Comparison of ENCODE assay signal across 11 cellular contexts in the genomic region with DNA sequence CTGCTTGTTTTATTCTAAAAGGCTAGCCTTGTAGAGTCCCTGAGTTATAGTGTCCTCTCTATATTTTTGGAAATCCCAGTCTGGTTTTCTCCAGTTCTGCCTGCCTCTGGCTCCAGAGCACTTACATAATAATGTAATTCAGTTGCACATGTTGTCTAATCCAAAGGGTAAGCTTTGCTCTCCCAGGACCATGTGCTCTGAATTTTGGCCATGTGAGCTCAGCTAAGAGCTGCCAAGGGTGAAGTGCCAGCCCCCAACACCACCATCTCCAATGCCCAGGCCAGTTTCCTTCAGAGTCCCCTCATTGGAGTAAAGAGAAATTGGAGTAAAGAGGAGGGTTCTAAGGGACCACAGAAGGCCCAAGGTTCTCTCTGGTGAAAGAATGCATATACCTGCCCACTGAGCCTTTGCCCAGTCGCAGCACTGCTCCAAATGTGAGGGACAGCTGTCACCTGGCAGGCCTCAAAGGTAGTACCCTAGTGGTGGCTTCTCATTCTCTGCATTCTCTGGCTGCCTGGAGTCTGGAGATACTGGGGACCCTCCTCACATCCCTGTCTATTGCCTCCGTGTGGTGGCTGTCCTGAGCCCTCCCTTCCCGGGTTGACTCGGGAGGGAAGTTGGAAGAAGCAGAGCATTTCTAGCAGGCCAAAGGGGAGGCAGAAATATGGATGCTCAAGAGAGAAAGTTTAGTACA. TPM values are rescaled to one million over a fixed set of nuclear protein-coding genes. Genes with fewer than 3 reads are reported as not detected.
DNase-seq lines count a peak whose midpoint lies in the region; ATAC-seq and TF ChIP-seq lines count a peak whose summit lies in the region.
"Had no signal": no experiment of that assay in that cellular context is flagged by ENCODE, and none has a peak within 500 bp of the region (broad histone marks: within the 10 kb centered on the region; RNA-seq: fewer than 3 reads in every experiment).

No MANE protein-coding gene starts in this region.

- H3K4me1 ChIP-seq in iPS-20b (ENCODE audit: insufficient read depth, low read length) (peaks cover 43% of the 10 kb centered on the region), aorta (ENCODE audit: control insufficient read depth in 1 of 2, insufficient read depth in 2 of 2, low read length in 2 of 2) (peaks cover 4 to 12% of the 10 kb centered on the region in 2 donors)

- peak overlapping the region; percentile 63 for H3K27ac Mint-ChIP-seq in stimulated activated naive B cell treated with anti-CD40 and anti-IgM and Interleukin-4, amounts not matched to agents 10 μg/mL and 1 μg/mL and 100 μg/mL, for 72 hours
- H3K27ac Mint-ChIP-seq in activated T-helper 1 cell treated with anti-CD3 and anti-CD28 coated beads, Interleukin-12 subunit alpha, Interleukin-12 subunit beta, Interleukin-2, Interleukin-4 antibody, amounts not matched to agents 30 ng/mL and 10 ng/mL and 1 ng/mL, durations not matched to agents 14 hours and 24 hours and 36 hours = no peak overlapping the region
- H3K27ac Mint-ChIP-seq in activated naive CD4-positive, alpha-beta T cell treated with anti-CD3 and anti-CD28 coated beads, Interleukin-2, amount 50 U/mL, for 72 hours = peak overlapping the region in 1 of 2 donors; percentile 19

- peaks cover 40 to 67% of the 10 kb centered on the region in 2 donors for H3K4me1 Mint-ChIP-seq in stimulated activated naive B cell treated with anti-CD40 and anti-IgM and Interleukin-4, amounts not matched to agents 10 μg/mL and 1 μg/mL and 100 μg/mL, for 72 hours
- H3K4me1 Mint-ChIP-seq in activated T-helper 1 cell treated with anti-CD3 and anti-CD28 coated beads, Interleukin-12 subunit alpha, Interleukin-12 subunit beta, Interleukin-2, Interleukin-4 antibody, amounts not matched to agents 30 ng/mL and 10 ng/mL and 1 ng/mL, durations not matched to agents 14 hours and 24 hours and 36 hours (ENCODE audit: low read depth) = peaks cover 22% of the 10 kb centered on the region

- H3K9me3 ChIP-seq in SU-DHL-6 (ENCODE audit: insufficient read depth, low read length) (no peaks in the 10 kb centered on the region), iPS-20b (ENCODE audit: insufficient read depth, low read depth, low read length) (no peaks in the 10 kb centered on the region), aorta (ENCODE audit: control insufficient read depth, low read length) (no peaks in the 10 kb centered on the region)

- no peak for TF ChIP-seq CTCF in SU-DHL-6 (IDR thresholded peaks at IDR 0.05; ENCODE audit: insufficient read depth, low read length, poor library complexity, severe bottlenecking)

- ATAC-seq in GM21526 (IDR thresholded peaks at IDR 0.05; ENCODE audit: low FRiP score, unreplicated experiment) (peak; percentile 7), aorta (ENCODE audit: low FRiP score) (no peak)
- peak in 1 of 2 donors; percentile 32 for ATAC-seq in stimulated activated naive B cell treated with anti-CD40 and anti-IgM and Interleukin-4, amounts not matched to agents 10 μg/mL and 1 μg/mL and 100 μg/mL, for 72 hours (replicated peaks)
- ATAC-seq in activated naive CD4-positive, alpha-beta T cell treated with anti-CD3 and anti-CD28 coated beads, Interleukin-2, amount 50 U/mL, for 72 hours = no peak
- ATAC-seq: esophagus mucosa had no signal

- peak overlapping the region; percentile 27 for H3K4me2 ChIP-seq in SU-DHL-6 (ENCODE audit: low read depth, low read length, poor library complexity, severe bottlenecking)

- no peaks in the 10 kb centered on the region for H3K27me3 Mint-ChIP-seq in stimulated activated naive B cell treated with anti-CD40 and anti-IgM and Interleukin-4, amounts not matched to agents 10 μg/mL and 1 μg/mL and 100 μg/mL, for 72 hours
- H3K27me3 Mint-ChIP-seq in activated T-helper 1 cell treated with anti-CD3 and anti-CD28 coated beads, Interleukin-12 subunit alpha, Interleukin-12 subunit beta, Interleukin-2, Interleukin-4 antibody, amounts not matched to agents 30 ng/mL and 10 ng/mL and 1 ng/mL, durations not matched to agents 14 hours and 24 hours and 36 hours (ENCODE audit: insufficient read depth) = no peaks in the 10 kb centered on the region

- H3K27me3 ChIP-seq in SU-DHL-6 (ENCODE audit: low read length) = no peaks in the 10 kb centered on the region
- peaks cover 13% of the 10 kb centered on the region for H3K27me3 ChIP-seq in iPS-20b (ENCODE audit: insufficient read depth, low read length)
- no peaks in the 10 kb centered on the region for H3K27me3 ChIP-seq in aorta (ENCODE audit: control insufficient read depth in 1 of 2, insufficient read depth in 2 of 2, low read length in 1 of 2)

- no peaks in the 10 kb centered on the region for H3K9me2 ChIP-seq in SU-DHL-6 (replicated peaks; ENCODE audit: insufficient read depth, low read length)

- H4K20me1 ChIP-seq in SU-DHL-6 (ENCODE audit: low read depth, low read length) = peaks cover 7% of the 10 kb centered on the region; the same call in 1 of the 2 replicates

- H2AFZ ChIP-seq in SU-DHL-6 (ENCODE audit: low read depth, low read length, severe bottlenecking) = no peak overlapping the region

- H3K27ac ChIP-seq in SU-DHL-6 (ENCODE audit: low read depth, low read length) = no peak overlapping the region
- H3K27ac ChIP-seq in iPS-20b (ENCODE audit: low read length) = no peak overlapping the region
- no peak overlapping the region for H3K27ac ChIP-seq in aorta (ENCODE audit: low read depth in 1 of 2, low read length in 2 of 2)

- peaks cover 22% of the 10 kb centered on the region for H3K79me2 ChIP-seq in SU-DHL-6 (ENCODE audit: insufficient read depth, low read length)

- no peaks in the 10 kb centered on the region for H3K9me3 Mint-ChIP-seq in stimulated activated naive B cell treated with anti-CD40 and anti-IgM and Interleukin-4, amounts not matched to agents 10 μg/mL and 1 μg/mL and 100 μg/mL, for 72 hours
- H3K9me3 Mint-ChIP-seq in activated T-helper 1 cell treated with anti-CD3 and anti-CD28 coated beads, Interleukin-12 subunit alpha, Interleukin-12 subunit beta, Interleukin-2, Interleukin-4 antibody, amounts not matched to agents 30 ng/mL and 10 ng/mL and 1 ng/mL, durations not matched to agents 14 hours and 24 hours and 36 hours = no peaks in the 10 kb centered on the region
- no peaks in the 10 kb centered on the region for H3K9me3 Mint-ChIP-seq in activated naive CD4-positive, alpha-beta T cell treated with anti-CD3 and anti-CD28 coated beads, Interleukin-2, amount 50 U/mL, for 72 hours

- intact Hi-C loops in aorta (cut with DNase I) = no loop called here
- intact Hi-C loops in activated T-helper 1 cell treated with anti-CD3 and anti-CD28 coated beads, Interleukin-12 subunit alpha, Interleukin-12 subunit beta, Interleukin-2, Interleukin-4 antibody, amounts not matched to agents 30 ng/mL and 10 ng/mL and 1 ng/mL, durations not matched to agents 14 hours and 24 hours and 36 hours (cut with micrococcal nuclease) = no loop called here

- H3K4me3 ChIP-seq in SU-DHL-6 (ENCODE audit: insufficient read depth, low read length, poor library complexity, severe bottlenecking) (no peak overlapping the region), iPS-20b (ENCODE audit: low read length) (peak overlapping the region; percentile 31; the same call in 1 of the 2 replicates), aorta (ENCODE audit: low read length in 2 of 2) (no peak overlapping the region)

- DNase-seq in stimulated activated naive B cell treated with anti-CD40 and anti-IgM and Interleukin-4, amounts not matched to agents 10 μg/mL and 1 μg/mL and 100 μg/mL, for 72 hours = no peak
- no peak for DNase-seq in NCI-H526 treated with DMSO at 0.1 percent for 48 hours (lab: John Stamatoyannopoulos, UW)
- no peak for DNase-seq in aorta
- DNase-seq in activated T-helper 1 cell treated with anti-CD3 and anti-CD28 coated beads, Interleukin-12 subunit alpha, Interleukin-12 subunit beta, Interleukin-2, Interleukin-4 antibody, amounts not matched to agents 30 ng/mL and 10 ng/mL and 1 ng/mL, durations not matched to agents 14 hours and 24 hours and 36 hours (ENCODE audit: low spot score) = no peak
- no peak for DNase-seq in activated naive CD4-positive, alpha-beta T cell treated with anti-CD3 and anti-CD28 coated beads, Interleukin-2, amount 50 U/mL, for 72 hours (ENCODE audit: low spot score in 2 of 2)
- DNase-seq: activated CD4-positive, alpha-beta T cell treated with anti-CD3 and anti-CD28 coated beads for 48 hours; DMS153 had no signal

- H3F3A ChIP-seq in SU-DHL-6 (ENCODE audit: insufficient read depth) = no peaks in the 10 kb centered on the region

- no peaks in the 10 kb centered on the region for H3K36me3 ChIP-seq in SU-DHL-6 (ENCODE audit: low read length)
- peaks cover 5% of the 10 kb centered on the region for H3K36me3 ChIP-seq in iPS-20b (ENCODE audit: insufficient read depth, low read depth, low read length)
- H3K36me3 ChIP-seq in aorta (ENCODE audit: control insufficient read depth in 1 of 2, insufficient read depth in 2 of 2, low read length in 1 of 2) = peaks cover 0 to 3% of the 10 kb centered on the region in 2 donors

- H3K36me3 Mint-ChIP-seq in stimulated activated naive B cell treated with anti-CD40 and anti-IgM and Interleukin-4, amounts not matched to agents 10 μg/mL and 1 μg/mL and 100 μg/mL, for 72 hours = peaks cover 16 to 21% of the 10 kb centered on the region in 2 donors
- peaks cover 6% of the 10 kb centered on the region for H3K36me3 Mint-ChIP-seq in activated T-helper 1 cell treated with anti-CD3 and anti-CD28 coated beads, Interleukin-12 subunit alpha, Interleukin-12 subunit beta, Interleukin-2, Interleukin-4 antibody, amounts not matched to agents 30 ng/mL and 10 ng/mL and 1 ng/mL, durations not matched to agents 14 hours and 24 hours and 36 hours (ENCODE audit: low read depth)
- no peaks in the 10 kb centered on the region for H3K36me3 Mint-ChIP-seq in activated naive CD4-positive, alpha-beta T cell treated with anti-CD3 and anti-CD28 coated beads, Interleukin-2, amount 50 U/mL, for 72 hours

- no peak overlapping the region for H3K9ac ChIP-seq in SU-DHL-6 (ENCODE audit: low read length)
- no peak overlapping the region for H3K9ac ChIP-seq in iPS-20b (ENCODE audit: low read depth, low read length)

- H3K4me3 Mint-ChIP-seq in stimulated activated naive B cell treated with anti-CD40 and anti-IgM and Interleukin-4, amounts not matched to agents 10 μg/mL and 1 μg/mL and 100 μg/mL, for 72 hours = peak overlapping the region; percentile 23 to 62
- H3K4me3 Mint-ChIP-seq in activated T-helper 1 cell treated with anti-CD3 and anti-CD28 coated beads, Interleukin-12 subunit alpha, Interleukin-12 subunit beta, Interleukin-2, Interleukin-4 antibody, amounts not matched to agents 30 ng/mL and 10 ng/mL and 1 ng/mL, durations not matched to agents 14 hours and 24 hours and 36 hours = no peak overlapping the region

- 23 to 33% methylated on average over 4 of the region's 4 CpGs for WGBS in aorta, 2 donors

RNA-seq across cellular contexts. Expression of a gene that starts 4.9 kb away (rescaled TPM):
- 10 to 100 TPM; 32.6 to 54.1 TPM for total RNA-seq in aorta
- polyA plus RNA-seq in aorta = 10 to 100 TPM in 1 of 2 donors, 1 to 10 TPM in 1; 6.4 to 23.7 TPM
- 19.4 and 23.7 TPM in 2 replicates for total RNA-seq in activated T-helper 1 cell treated with anti-CD3 and anti-CD28 coated beads, Interleukin-12 subunit alpha, Interleukin-12 subunit beta, Interleukin-2, Interleukin-4 antibody, amounts not matched to agents 30 ng/mL and 10 ng/mL and 1 ng/mL, durations not matched to agents 14 hours and 24 hours and 36 hours
- 10 to 100 TPM; 14.0 to 31.4 TPM for total RNA-seq in activated naive CD4-positive, alpha-beta T cell treated with anti-CD3 and anti-CD28 coated beads, Interleukin-2, amount 50 U/mL, for 72 hours

RNA-seq across cellular contexts. Expression of a gene that starts 33.3 kb away (rescaled TPM):
- 1 to 10 TPM; 6.5 to 7.8 TPM for total RNA-seq in aorta
- 1 to 10 TPM; 1.6 to 5.5 TPM for polyA plus RNA-seq in aorta
- total RNA-seq in activated T-helper 1 cell treated with anti-CD3 and anti-CD28 coated beads, Interleukin-12 subunit alpha, Interleukin-12 subunit beta, Interleukin-2, Interleukin-4 antibody, amounts not matched to agents 30 ng/mL and 10 ng/mL and 1 ng/mL, durations not matched to agents 14 hours and 24 hours and 36 hours = 0.51 and 0.91 TPM in 2 replicates
- under 1 TPM; 0.23 to 0.57 TPM for total RNA-seq in activated naive CD4-positive, alpha-beta T cell treated with anti-CD3 and anti-CD28 coated beads, Interleukin-2, amount 50 U/mL, for 72 hours

RNA-seq across cellular contexts. Expression of a gene that starts 47.2 kb away (rescaled TPM):
- total RNA-seq in aorta = 10 to 100 TPM; 11.5 to 11.8 TPM
- polyA plus RNA-seq in aorta = 1 to 10 TPM; 6.5 to 9.4 TPM
- total RNA-seq in activated T-helper 1 cell treated with anti-CD3 and anti-CD28 coated beads, Interleukin-12 subunit alpha, Interleukin-12 subunit beta, Interleukin-2, Interleukin-4 antibody, amounts not matched to agents 30 ng/mL and 10 ng/mL and 1 ng/mL, durations not matched to agents 14 hours and 24 hours and 36 hours = 16.3 and 18.2 TPM in 2 replicates
- 10 to 100 TPM in 1 of 2 donors, 1 to 10 TPM in 1; 7.9 to 10.8 TPM for total RNA-seq in activated naive CD4-positive, alpha-beta T cell treated with anti-CD3 and anti-CD28 coated beads, Interleukin-2, amount 50 U/mL, for 72 hours

RNA-seq across cellular contexts. Expression of a gene that starts 54.9 kb away (rescaled TPM):
- under 1 TPM; 0.65 to 0.87 TPM for total RNA-seq in aorta
- polyA plus RNA-seq in aorta = not detected
- 0.59 and 1.9 TPM in 2 replicates for total RNA-seq in activated T-helper 1 cell treated with anti-CD3 and anti-CD28 coated beads, Interleukin-12 subunit alpha, Interleukin-12 subunit beta, Interleukin-2, Interleukin-4 antibody, amounts not matched to agents 30 ng/mL and 10 ng/mL and 1 ng/mL, durations not matched to agents 14 hours and 24 hours and 36 hours
- total RNA-seq in activated naive CD4-positive, alpha-beta T cell treated with anti-CD3 and anti-CD28 coated beads, Interleukin-2, amount 50 U/mL, for 72 hours = under 1 TPM; 0.64 to 0.91 TPM
